Comparison of ENCODE assay signal across 2 cellular contexts in genomic region chr18:14503691-14504090, GRCh38. TPM values are rescaled to one million over a fixed set of nuclear protein-coding genes. Genes with fewer than 3 reads are reported as not detected.
"Had no signal": no experiment of that assay in that cellular context is flagged by ENCODE, and none has a peak within 500 bp of the region (broad histone marks: within the 10 kb centered on the region; RNA-seq: fewer than 3 reads in every experiment).

No MANE protein-coding gene starts in this region.

RNA-seq across cellular contexts. Expression of gene POTEC, which starts 39.7 kb away (rescaled TPM):
- total RNA-seq: G401, GM12878 had no signal
